Comparison of ENCODE assay signal across 20 cellular contexts in the genomic region with DNA sequence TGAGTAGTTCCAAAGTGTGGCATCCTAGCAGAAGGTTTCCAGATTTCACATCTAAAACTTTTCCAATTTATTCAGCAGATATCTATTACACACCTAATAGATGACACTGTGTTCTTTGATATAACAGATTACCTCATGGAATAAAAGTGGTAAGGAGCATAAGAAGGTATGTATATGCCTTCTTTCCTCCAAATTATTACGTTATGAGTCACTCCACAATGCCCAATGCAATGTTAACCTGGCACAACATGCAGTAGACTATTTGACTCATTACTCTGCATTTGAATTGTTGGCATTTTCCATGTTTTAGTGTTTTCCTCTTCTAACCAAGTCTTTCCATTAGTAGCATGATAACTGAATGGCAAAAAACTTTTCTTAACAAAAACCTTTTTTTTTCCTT.
A peak's percentile ranks its signal among the peaks of the same experiment; 100 is the strongest.
DNase-seq lines count a peak whose midpoint lies in the region; ATAC-seq lines count a peak whose summit lies in the region.
"Had no signal": no experiment of that assay in that cellular context is flagged by ENCODE, and none has a peak within 500 bp of the region (broad histone marks: within the 10 kb centered on the region; RNA-seq: fewer than 3 reads in every experiment).

No MANE protein-coding gene starts in this region.

- DNase-seq in A172 (ENCODE audit: low spot score), result peak; percentile 67
- peak; percentile 0 for DNase-seq in M059J (ENCODE audit: low read depth)
- peak; percentile 84 for DNase-seq in astrocyte of the hippocampus (ENCODE audit: low read depth, low spot score)
- DNase-seq in iris pigment epithelial cell (ENCODE audit: low read depth), result peak; percentile 5
- DNase-seq in activated CD4-positive, alpha-beta T cell treated with anti-CD3 and anti-CD28 coated beads, Interleukin-2, amount 10 ng/mL, durations not matched to agents 7 days and 5 days, result no peak
- DNase-seq in UCSD-AML1 (lab: John Stamatoyannopoulos, UW; ENCODE audit: unreplicated experiment), result no peak
- DNase-seq in dermis blood vessel endothelial cell, result no peak
- DNase-seq: 8988T; activated CD4-positive, alpha-beta T cell treated with anti-CD3 and anti-CD28 coated beads for 48 hours; activated naive CD8-positive, alpha-beta T cell treated with anti-CD3 and anti-CD28 coated beads, Interleukin-2, amount 10 ng/mL, durations not matched to agents 7 days and 5 days; BE2C; COR-L47; left lung; NCI-H2171; NCI-H526; stimulated activated CD4-positive, alpha-beta T cell treated with anti-CD3 and anti-CD28 coated beads, Interleukin-2, amount 100 ng/mL, for 48 hours; stomach had no signal

- POLR2A ChIA-PET in activated CD4-positive, alpha-beta T cell treated with anti-CD3 and anti-CD28 coated beads, Interleukin-2, amount 10 ng/mL, durations not matched to agents 7 days and 5 days (lab: Charles Lee), result no interaction called here

- H3K4me3 Mint-ChIP-seq in activated CD4-positive, alpha-beta T cell treated with anti-CD3 and anti-CD28 coated beads, Interleukin-2, amount 10 ng/mL, durations not matched to agents 7 days and 5 days, result no peak overlapping the region
- H3K4me3 Mint-ChIP-seq: activated naive CD8-positive, alpha-beta T cell treated with anti-CD3 and anti-CD28 coated beads, Interleukin-2, amount 10 ng/mL, durations not matched to agents 7 days and 5 days; nephron had no signal

- no peak overlapping the region for H3K27ac Mint-ChIP-seq in activated CD4-positive, alpha-beta T cell treated with anti-CD3 and anti-CD28 coated beads, Interleukin-2, amount 10 ng/mL, durations not matched to agents 7 days and 5 days
- H3K27ac Mint-ChIP-seq: activated naive CD8-positive, alpha-beta T cell treated with anti-CD3 and anti-CD28 coated beads, Interleukin-2, amount 10 ng/mL, durations not matched to agents 7 days and 5 days; activated T-helper 2 cell treated with anti-CD3 and anti-CD28 coated beads, Interferon-gamma antibody, Interleukin-2, Interleukin-4, amounts not matched to agents 10 μg/mL and 5 μg/mL and 100 μg/mL, durations not matched to agents 14 hours and 24 hours and 36 hours; nephron had no signal

- no peak for ATAC-seq in GM18858 (IDR thresholded peaks at IDR 0.05; ENCODE audit: unreplicated experiment)
- ATAC-seq: left lung had no signal

- peaks cover 7% of the 10 kb centered on the region for H3K9me3 Mint-ChIP-seq in activated CD4-positive, alpha-beta T cell treated with anti-CD3 and anti-CD28 coated beads, Interleukin-2, amount 10 ng/mL, durations not matched to agents 7 days and 5 days
- H3K9me3 Mint-ChIP-seq: activated naive CD8-positive, alpha-beta T cell treated with anti-CD3 and anti-CD28 coated beads, Interleukin-2, amount 10 ng/mL, durations not matched to agents 7 days and 5 days; nephron had no signal

- H3K4me1 Mint-ChIP-seq in activated CD4-positive, alpha-beta T cell treated with anti-CD3 and anti-CD28 coated beads, Interleukin-2, amount 10 ng/mL, durations not matched to agents 7 days and 5 days, result no peaks in the 10 kb centered on the region
- H3K4me1 Mint-ChIP-seq: activated naive CD8-positive, alpha-beta T cell treated with anti-CD3 and anti-CD28 coated beads, Interleukin-2, amount 10 ng/mL, durations not matched to agents 7 days and 5 days had no signal

- no peaks in the 10 kb centered on the region for H3K36me3 Mint-ChIP-seq in activated CD4-positive, alpha-beta T cell treated with anti-CD3 and anti-CD28 coated beads, Interleukin-2, amount 10 ng/mL, durations not matched to agents 7 days and 5 days (ENCODE audit: low read depth)
- H3K36me3 Mint-ChIP-seq: activated naive CD8-positive, alpha-beta T cell treated with anti-CD3 and anti-CD28 coated beads, Interleukin-2, amount 10 ng/mL, durations not matched to agents 7 days and 5 days had no signal

- CTCF ChIA-PET in activated CD4-positive, alpha-beta T cell treated with anti-CD3 and anti-CD28 coated beads, Interleukin-2, amount 10 ng/mL, durations not matched to agents 7 days and 5 days (lab: Charles Lee), result no interaction called here

- no peaks in the 10 kb centered on the region for H3K27me3 Mint-ChIP-seq in activated CD4-positive, alpha-beta T cell treated with anti-CD3 and anti-CD28 coated beads, Interleukin-2, amount 10 ng/mL, durations not matched to agents 7 days and 5 days
- H3K27me3 Mint-ChIP-seq: activated naive CD8-positive, alpha-beta T cell treated with anti-CD3 and anti-CD28 coated beads, Interleukin-2, amount 10 ng/mL, durations not matched to agents 7 days and 5 days had no signal

Comparison
In these comparisons a context has a peak if more than half of its experiments do, and no peak if none do; other contexts are left out.
1. DNase-seq: peak in A172 (single experiment), M059J (single experiment), astrocyte of the hippocampus (single experiment) and iris pigment epithelial cell (single experiment); none in activated CD4-positive, alpha-beta T cell treated with anti-CD3 and anti-CD28 coated beads, Interleukin-2, amount 10 ng/mL, durations not matched to agents 7 days and 5 days (single experiment), UCSD-AML1 (single experiment) and dermis blood vessel endothelial cell (single experiment).